1 cellular context compared by ENCODE assay signal in the genomic region with DNA sequence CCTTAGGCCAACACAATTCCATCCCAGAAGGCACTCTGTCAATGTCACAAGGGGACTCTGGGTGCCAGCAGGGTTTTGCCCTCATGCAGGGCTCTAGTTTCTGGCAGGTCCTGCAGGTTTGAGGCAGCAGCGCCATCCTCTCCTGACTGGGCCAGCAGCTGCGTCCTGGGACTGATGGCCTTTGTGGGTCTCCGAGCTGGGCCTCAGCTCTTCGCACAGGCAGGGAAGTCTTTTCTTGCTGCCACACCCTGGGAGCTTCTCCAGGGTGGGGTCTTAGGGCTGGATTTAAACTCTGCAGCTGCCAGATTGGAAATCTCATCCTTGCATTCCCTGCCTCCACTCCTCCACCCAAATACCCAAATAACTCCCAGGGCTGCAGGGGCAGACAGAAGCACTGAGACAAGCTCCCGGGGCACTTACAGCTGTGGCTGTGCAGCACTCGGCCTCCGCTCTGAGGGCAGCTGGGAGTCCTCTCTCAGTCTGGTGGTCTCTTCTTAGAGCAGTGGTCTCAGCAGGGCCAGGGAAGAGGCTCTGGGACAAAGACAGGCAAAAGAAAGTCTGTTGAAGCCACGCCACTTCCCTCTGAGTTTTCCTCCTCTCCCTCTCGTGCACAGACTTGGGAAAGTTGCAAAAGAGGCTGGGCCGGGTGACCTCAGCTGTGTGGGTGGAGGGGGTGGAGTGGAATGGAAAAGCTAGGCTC.
TF ChIP-seq lines count a peak whose summit lies in the region.

A gene with protein sequence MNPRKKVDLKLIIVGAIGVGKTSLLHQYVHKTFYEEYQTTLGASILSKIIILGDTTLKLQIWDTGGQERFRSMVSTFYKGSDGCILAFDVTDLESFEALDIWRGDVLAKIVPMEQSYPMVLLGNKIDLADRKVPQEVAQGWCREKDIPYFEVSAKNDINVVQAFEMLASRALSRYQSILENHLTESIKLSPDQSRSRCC (minus strand): TSS at position 563 of the 700 bp plus-strand sequence. CDS start 9,260 bp downstream, outside the sequence.

TF ChIP-seq in H1, 55 proteins besides CTCF, POLR2A, EP300 and RAD21:
- TF ChIP-seq RNF2 (IDR thresholded peaks at IDR 0.05; ENCODE audit: borderline replicate concordance, low read depth, low read length, missing control alignments, poor library complexity, severe bottlenecking) (no peak), BRCA1 (IDR thresholded peaks at IDR 0.05; ENCODE audit: low read depth, low read length) (no peak), TBP (IDR thresholded peaks at IDR 0.05; ENCODE audit: low read depth, low read length) (no peak), YY1 (IDR thresholded peaks at IDR 0.05; ENCODE audit: low read depth, low read length) (no peak), FOSL1 (IDR thresholded peaks at IDR 0.05; ENCODE audit: insufficient read depth, low read depth, low read length) (no peak), SRF (IDR thresholded peaks at IDR 0.05; ENCODE audit: low read depth, low read length) (no peak), MAFK (IDR thresholded peaks at IDR 0.05; ENCODE audit: low read depth, low read length) (no peak), TAF1 (IDR thresholded peaks at IDR 0.05; ENCODE audit: low read depth, low read length) (no peak)
